4 cellular contexts compared by ENCODE assay signal in genomic region chr14:18920052-18920451, GRCh38. TPM values are rescaled to one million over a fixed set of nuclear protein-coding genes. Genes with fewer than 3 reads are reported as not detected.
"Had no signal": no experiment of that assay in that cellular context is flagged by ENCODE, and none has a peak within 500 bp of the region (broad histone marks: within the 10 kb centered on the region; RNA-seq: fewer than 3 reads in every experiment).

No MANE protein-coding gene starts in this region.

RNA-seq across cellular contexts. Expression of gene POTEM, which starts 47.2 kb away (rescaled TPM):
- total RNA-seq: M059J, PC-3, RPMI7951, SJCRH30 had no signal
